ENCODE assay signal across 29 cellular contexts in the genomic region with DNA sequence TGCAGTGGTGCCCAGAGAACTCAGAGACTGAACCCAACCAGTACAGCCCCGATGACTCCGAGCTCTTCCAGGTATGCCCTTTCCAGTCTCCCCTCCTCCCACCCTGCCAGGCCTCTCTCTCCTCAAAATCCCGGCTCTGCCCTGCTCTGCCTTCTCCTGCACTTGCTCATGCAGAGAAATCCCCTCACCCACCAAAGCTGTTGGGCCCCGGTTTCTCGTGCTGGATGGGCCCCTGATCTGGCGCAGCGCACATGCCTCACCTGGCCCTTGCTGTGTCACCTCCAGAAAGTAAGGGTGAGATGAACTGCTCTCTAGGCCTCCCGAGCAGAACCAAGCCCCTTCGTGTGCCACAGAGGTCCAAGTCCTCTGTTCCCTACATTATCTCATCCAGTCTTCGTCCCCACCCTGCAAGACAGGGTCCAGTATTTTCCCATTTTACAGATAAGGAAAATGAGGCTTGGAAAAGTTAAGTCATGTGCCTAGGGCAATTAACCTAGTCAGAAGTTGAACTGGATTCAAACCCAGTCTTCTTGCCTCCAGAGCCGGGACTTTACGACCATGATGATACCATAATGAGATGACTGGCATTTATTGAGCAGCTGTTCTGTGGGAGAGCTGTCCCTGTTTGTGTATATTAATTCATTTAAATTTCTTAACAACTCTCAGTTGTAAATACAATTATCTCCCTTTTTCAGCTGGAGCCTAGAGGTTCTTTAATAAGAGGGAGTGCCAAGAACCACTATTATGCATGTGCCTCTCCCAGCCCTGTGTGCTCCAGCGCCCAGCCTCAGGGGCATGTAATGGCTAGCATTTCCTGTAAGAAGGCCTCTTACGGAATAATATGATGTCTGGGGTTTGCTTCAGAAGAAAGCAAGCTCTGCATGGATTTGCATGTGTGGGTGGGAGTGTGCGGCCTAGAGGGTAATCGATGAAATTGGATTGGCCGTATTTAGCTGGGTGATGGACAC.
DNase-seq lines count a peak whose midpoint lies in the region; ATAC-seq, FAIRE-seq and TF ChIP-seq lines count a peak whose summit lies in the region.
"Had no signal": no experiment of that assay in that cellular context is flagged by ENCODE, and none has a peak within 500 bp of the region (broad histone marks: within the 10 kb centered on the region; RNA-seq: fewer than 3 reads in every experiment).

No MANE protein-coding gene starts in this region.

- no peak overlapping the region for H4K5ac ChIP-seq in H1 (ENCODE audit: insufficient read length, low read depth, low read length)

- H4K8ac ChIP-seq in H1 (ENCODE audit: extremely low read depth, insufficient read depth, low read length) (no peak overlapping the region; the same call in 1 of the 2 replicates), neuronal stem cell (ENCODE audit: low read depth, low read length) (no peak overlapping the region)

- H3K4me1 ChIP-seq in H1 (replicated peaks in 1 of 4; ENCODE audit: control insufficient read depth in 3 of 4, insufficient read depth in 4 of 4, low read length in 3 of 4) (peaks cover 0 to 3% (median 2%) of the 10 kb centered on the region in 4 experiments; a peak in 1 of 7 replicates), neuronal stem cell (ENCODE audit: control insufficient read depth in 2 of 2, insufficient read depth in 1 of 2, low read depth in 1 of 2, low read length in 2 of 2) (peaks cover 0 to 1% of the 10 kb centered on the region in 2 donors)
- H3K4me1 ChIP-seq: Caco-2, left lung, prostate gland, upper lobe of left lung had no signal

- no peaks in the 10 kb centered on the region; a peak in 1 of 4 replicates for H3K79me2 ChIP-seq in H1 (ENCODE audit: control insufficient read depth in 1 of 2, insufficient read depth in 2 of 2, low read length in 2 of 2)
- H3K79me2 ChIP-seq: hepatocyte had no signal

- no peaks in the 10 kb centered on the region for H3K9me3 ChIP-seq in H1 (ENCODE audit: insufficient read depth in 2 of 2, low read depth in 1 of 2, low read length in 1 of 2)
- H3K9me3 ChIP-seq in neuronal stem cell (replicated peaks in 1 of 2; ENCODE audit: control insufficient read depth in 2 of 2, insufficient read depth in 1 of 2, low read depth in 1 of 2, low read length in 2 of 2), result no peaks in the 10 kb centered on the region
- H3K9me3 ChIP-seq: Caco-2, left lung, prostate gland, SK-N-SH, upper lobe of left lung had no signal

- TF ChIP-seq RAD21 in H1 (IDR thresholded peaks at IDR 0.05 in 1 of 2, conservative IDR thresholded peaks at IDR 0.05 in 1 of 2; ENCODE audit: low read depth in 2 of 2, low read length in 2 of 2), result no peak

- H3K9me3 Mint-ChIP-seq in stimulated activated naive CD8-positive, alpha-beta T cell treated with anti-CD3 and anti-CD28 coated beads, Interleukin-15, amount 100 ng/mL, for 72 hours, result no peaks in the 10 kb centered on the region
- H3K9me3 Mint-ChIP-seq: naive B cell had no signal

- H4K91ac ChIP-seq in H1 (replicated peaks; ENCODE audit: insufficient read length, low read length) (no peak overlapping the region), neuronal stem cell (ENCODE audit: low read depth, low read length, poor library complexity) (no peak overlapping the region)

- WGBS in H1 (ENCODE audit: extremely low coverage in 1 of 2, insufficient coverage in 1 of 2, insufficient read length in 1 of 2, insufficient replicate concordance in 2 of 2, low coverage in 1 of 2, low lambda C conversion rate in 2 of 2, missing lambda C conversion rate in 1 of 2), 2 experiments, result 91% methylated on average over 17 of the region's 17 CpGs; no CpG with 5 or more reads in 1 of the 2 experiments
- no CpG with 5 or more reads among the region's 17 CpGs for WGBS in neuronal stem cell (ENCODE audit: extremely low coverage in 2 of 2, insufficient read length in 2 of 2, insufficient replicate concordance in 1 of 2), 2 donors

- peak overlapping the region; percentile 7 for H3K4ac ChIP-seq in H1 (replicated peaks; ENCODE audit: insufficient read length, low read depth, low read length)
- H3K4ac ChIP-seq in neuronal stem cell (ENCODE audit: low read length), result no peak overlapping the region

- H3K23ac ChIP-seq in H1 (ENCODE audit: insufficient read length), result no peak overlapping the region
- H3K23ac ChIP-seq in neuronal stem cell (ENCODE audit: low read depth, low read length, poor library complexity), result no peak overlapping the region

- H3K4me2 ChIP-seq in H1 (ENCODE audit: insufficient read depth in 1 of 2, low read depth in 2 of 2, low read length in 2 of 2) (no peak overlapping the region), neuronal stem cell (ENCODE audit: insufficient read depth, low read length, poor library complexity, severe bottlenecking) (no peak overlapping the region)
- H3K4me2 ChIP-seq: BLaER1 treated with 17β-estradiol and CSF1 and Interleukin-3, amounts not matched to agents 10 nM and 100 nM; hepatocyte; SK-N-SH had no signal

- FAIRE-seq in H1 (lab: Jason Lieb, UNC), result no peak
- FAIRE-seq: GM18507 had no signal

- TF ChIP-seq POLR2A in H1 (IDR thresholded peaks at IDR 0.05; ENCODE audit: control extremely low read depth in 1 of 2, low read depth in 2 of 2, low read length in 2 of 2), result no peak

- H2BK5ac ChIP-seq in H1 (ENCODE audit: low read depth, low read length) (no peak overlapping the region), neuronal stem cell (ENCODE audit: low read length) (peak overlapping the region; percentile 19)

- H3K4me3 ChIP-seq in H1 (ENCODE audit: extremely low read depth in 1 of 4, insufficient read depth in 2 of 4, low read depth in 3 of 4, low read length in 4 of 4) (no peak overlapping the region; a peak in 1 of 8 replicates), neuronal stem cell (ENCODE audit: low read length in 2 of 2) (no peak overlapping the region)
- H3K4me3 ChIP-seq: BLaER1 treated with 17β-estradiol and CSF1 and Interleukin-3, amounts not matched to agents 10 nM and 100 nM; hepatocyte; left lung; prostate gland; upper lobe of left lung had no signal

- H3K18ac ChIP-seq in H1 (ENCODE audit: extremely low read depth, low read length) (no peak overlapping the region), neuronal stem cell (ENCODE audit: low read length) (no peak overlapping the region)

- no peaks in the 10 kb centered on the region for H3K23me2 ChIP-seq in H1 (ENCODE audit: low read depth, low read length)

- H2BK120ac ChIP-seq in H1 (replicated peaks; ENCODE audit: low read depth, low read length) (no peak overlapping the region), neuronal stem cell (ENCODE audit: low read depth, low read length) (no peak overlapping the region)

- ATAC-seq in stimulated activated naive CD8-positive, alpha-beta T cell treated with anti-CD3 and anti-CD28 coated beads, Interleukin-15, amount 100 ng/mL, for 72 hours, result no peak
- ATAC-seq in stimulated activated naive CD8-positive, alpha-beta T cell treated with anti-CD3 and anti-CD28 coated beads, Interleukin-15, Interleukin-2, amounts not matched to agents 100 U/mL and 50 U/mL, for 24 hours, result no peak
- ATAC-seq in GM21619 (IDR thresholded peaks at IDR 0.05; ENCODE audit: unreplicated experiment), result no peak
- ATAC-seq: left lung, T-helper 17 cell had no signal

- H3K79me1 ChIP-seq in H1 (ENCODE audit: low read depth, low read length) (no peaks in the 10 kb centered on the region; the same call in 1 of the 2 replicates), neuronal stem cell (ENCODE audit: low read depth, low read length) (no peaks in the 10 kb centered on the region)

- no peak for TF ChIP-seq EP300 in H1 (IDR thresholded peaks at IDR 0.05; ENCODE audit: borderline replicate concordance in 1 of 2, low read depth in 2 of 2, low read length in 2 of 2)

- CTCF ChIA-PET in H1 (lab: Charles Lee; ENCODE audit: partially characterized antibody), result interaction anchor here (0.9 to 68.7 kb wide), 10 partner anchors 2 to 183 kb away, joined by 3 to 1740 read pairs (median 10); no protein-coding TSS in a partner anchor

- peaks cover 0 to 3% of the 10 kb centered on the region in 2 experiments for H4K20me1 ChIP-seq in H1 (replicated peaks in 1 of 2; ENCODE audit: control insufficient read depth in 1 of 2, insufficient read depth in 2 of 2, low read length in 2 of 2)

- TF ChIP-seq CTCF in H1 (IDR thresholded peaks at IDR 0.05; ENCODE audit: control extremely low read depth in 1 of 3, insufficient read depth in 1 of 3, low read depth in 1 of 3, low read length in 3 of 3), result no peak

- H3K56ac ChIP-seq in H1 (replicated peaks; ENCODE audit: insufficient read length, low read depth, low read length), result no peak overlapping the region

- no peak overlapping the region for H2BK20ac ChIP-seq in H1 (ENCODE audit: low read length)

- no peak overlapping the region for H3K4me3 Mint-ChIP-seq in stimulated activated naive CD8-positive, alpha-beta T cell treated with anti-CD3 and anti-CD28 coated beads, Interleukin-15, amount 100 ng/mL, for 72 hours
- H3K4me3 Mint-ChIP-seq: naive B cell, T-helper 17 cell had no signal

- H2AK5ac ChIP-seq in H1 (ENCODE audit: low read depth, low read length) (no peak overlapping the region), neuronal stem cell (ENCODE audit: low read depth, low read length) (peak overlapping the region; percentile 32)

- H2BK12ac ChIP-seq in H1 (ENCODE audit: low read depth, low read length) (no peak overlapping the region), neuronal stem cell (ENCODE audit: low read length) (no peak overlapping the region)

- H3K27me3 ChIP-seq in H1 (replicated peaks in 1 of 4; ENCODE audit: control insufficient read depth in 3 of 4, extremely low read depth in 1 of 4, insufficient read depth in 3 of 4, low read length in 3 of 4), result no peaks in the 10 kb centered on the region
- peaks cover 0 to 3% (median 0%) of the 10 kb centered on the region in 3 experiments for H3K27me3 ChIP-seq in neuronal stem cell (ENCODE audit: control insufficient read depth in 3 of 3, insufficient read depth in 3 of 3, low read depth in 1 of 3, low read length in 3 of 3)
- H3K27me3 ChIP-seq: BLaER1 treated with 17β-estradiol and CSF1 and Interleukin-3, amounts not matched to agents 10 nM and 100 nM; hepatocyte; left lung; upper lobe of left lung had no signal

- no peak overlapping the region for H3K27ac ChIP-seq in H1 (ENCODE audit: low read depth, low read length)
- no peak overlapping the region for H3K27ac ChIP-seq in neuronal stem cell (replicated peaks; ENCODE audit: low read length)
- H3K27ac ChIP-seq: BLaER1 treated with 17β-estradiol and CSF1 and Interleukin-3, amounts not matched to agents 10 nM and 100 nM; epithelial cell of prostate; hepatocyte; HL-60; left lung; prostate gland; upper lobe of left lung had no signal

- H3K9ac ChIP-seq in H1 (replicated peaks in 1 of 4; ENCODE audit: extremely low read depth in 1 of 4, low read depth in 3 of 4, low read length in 3 of 4) (no peak overlapping the region), neuronal stem cell (ENCODE audit: low read depth, low read length, poor library complexity) (no peak overlapping the region)
- H3K9ac ChIP-seq: BLaER1 treated with 17β-estradiol and CSF1 and Interleukin-3, amounts not matched to agents 10 nM and 100 nM; SK-N-SH had no signal

- POLR2A ChIA-PET in H1 (lab: Charles Lee; ENCODE audit: partially characterized antibody), result interaction anchor here (1.2 kb wide), 2 partner anchors 13 kb away, joined by 3 read pairs; no protein-coding TSS in a partner anchor

- H3K14ac ChIP-seq in H1 (ENCODE audit: insufficient read length) (no peak overlapping the region), neuronal stem cell (ENCODE audit: low read length) (no peak overlapping the region)

- H3K36me3 ChIP-seq in H1 (ENCODE audit: control insufficient read depth in 2 of 4, insufficient read depth in 4 of 4, low read length in 3 of 4), result no peaks in the 10 kb centered on the region
- no peaks in the 10 kb centered on the region for H3K36me3 ChIP-seq in neuronal stem cell (replicated peaks in 1 of 2; ENCODE audit: control insufficient read depth in 2 of 2, insufficient read depth in 2 of 2, low read length in 2 of 2)
- H3K36me3 ChIP-seq: left lung, prostate gland, upper lobe of left lung had no signal

- H2BK15ac ChIP-seq in H1 (ENCODE audit: low read length), result no peak overlapping the region
- no peak overlapping the region for H2BK15ac ChIP-seq in neuronal stem cell (ENCODE audit: low read length)

- H2AFZ ChIP-seq in H1 (ENCODE audit: low read length) (no peak overlapping the region), neuronal stem cell (ENCODE audit: low read length) (no peak overlapping the region)
- H2AFZ ChIP-seq: hepatocyte had no signal

- H3K27me3 Mint-ChIP-seq in stimulated activated naive CD8-positive, alpha-beta T cell treated with anti-CD3 and anti-CD28 coated beads, Interleukin-15, amount 100 ng/mL, for 72 hours, result no peaks in the 10 kb centered on the region
- H3K27me3 Mint-ChIP-seq: naive B cell, T-helper 17 cell had no signal

- peak overlapping the region; percentile 75 to 93 for H3K27ac Mint-ChIP-seq in stimulated activated naive CD8-positive, alpha-beta T cell treated with anti-CD3 and anti-CD28 coated beads, Interleukin-15, amount 100 ng/mL, for 72 hours
- H3K27ac Mint-ChIP-seq: T-helper 17 cell had no signal

- no peaks in the 10 kb centered on the region for H3K4me1 Mint-ChIP-seq in stimulated activated naive CD8-positive, alpha-beta T cell treated with anti-CD3 and anti-CD28 coated beads, Interleukin-15, amount 100 ng/mL, for 72 hours

- DNase-seq in stimulated activated naive CD8-positive, alpha-beta T cell treated with anti-CD3 and anti-CD28 coated beads, Interleukin-15, amount 100 ng/mL, for 72 hours, result no peak
- no peak for DNase-seq in stimulated activated naive CD8-positive, alpha-beta T cell treated with anti-CD3 and anti-CD28 coated beads, Interleukin-15, Interleukin-2, amounts not matched to agents 100 U/mL and 50 U/mL, for 24 hours
- DNase-seq in H1 (ENCODE audit: low read depth in 1 of 2, low spot score in 2 of 2) (no peak), neuronal stem cell (ENCODE audit: low spot score) (no peak), GM03348 (ENCODE audit: low spot score) (no peak), epidermal melanocyte (ENCODE audit: insufficient read length, low spot score) (no peak)
- DNase-seq: activated CD4-positive, alpha-beta T cell treated with anti-CD3 and anti-CD28 coated beads for 4 hours; activated gamma-delta T cell treated with Interleukin-2 at 50 U/mL for 16 hours; activated T-cell treated with anti-CD3 and anti-CD28 coated beads for 4 hours; Caco-2; DND-41; left lung; naive B cell; NCI-H1417 treated with DMSO at 0.1 percent for 48 hours; NCI-H2107; NCI-H446 treated with DMSO at 0.1 percent for 48 hours; nucleus accumbens; RPMI8226; SK-N-SH; stimulated activated CD4-positive, alpha-beta T cell treated with anti-CD3 and anti-CD28 coated beads, Interleukin-2, amount 100 ng/mL, for 48 hours; T-helper 17 cell; upper lobe of left lung had no signal
